In genomic region chr12:49000346-49000745, GRCh38 we compare ENCODE assay signal across 17 cellular contexts. TPM values are rescaled to one million over a fixed set of nuclear protein-coding genes. Genes with fewer than 3 reads are reported as not detected.
A peak's percentile ranks its signal among the peaks of the same experiment; 100 is the strongest.
DNase-seq lines count a peak whose midpoint lies in the region; ATAC-seq, FAIRE-seq and TF ChIP-seq lines count a peak whose summit lies in the region.
"Had no signal": no experiment of that assay in that cellular context is flagged by ENCODE, and none has a peak within 500 bp of the region (broad histone marks: within the 10 kb centered on the region; RNA-seq: fewer than 3 reads in every experiment).

No MANE protein-coding gene starts in this region.

- FAIRE-seq in astrocyte (lab: Jason Lieb, UNC) = no peak
- FAIRE-seq in pancreas (lab: Jason Lieb, UNC) = no peak
- FAIRE-seq: D721Med, small intestine had no signal

- H3K4me3 ChIP-seq in Caco-2 (ENCODE audit: low read depth, low read length) (no peak overlapping the region; the same call in none of the 2 replicates), HFF-Myc (replicated peaks; ENCODE audit: low read depth, low read length) (peak overlapping the region; percentile 56), astrocyte (ENCODE audit: insufficient read depth, low read depth, low read length) (no peak overlapping the region), pancreas (no peak overlapping the region)
- H3K4me3 ChIP-seq: body of pancreas had no signal

- CTCF ChIA-PET in Caco-2 (lab: Charles Lee) = interaction anchor here (0.8 to 4.3 kb wide), 5 partner anchors 12 to 1230 kb away, joined by 3 to 55 read pairs (median 4); no protein-coding TSS in a partner anchor
- CTCF ChIA-PET in activated CD8-positive, alpha-beta T cell treated with anti-CD3 and anti-CD28 coated beads, Interleukin-2, amount 10 ng/mL, durations not matched to agents 7 days and 5 days (lab: Charles Lee) = interaction anchor here (0.9 to 6.6 kb wide), 15 partner anchors 12 to 147 kb away, joined by 3 to 106 read pairs (median 7); partner anchors contain the start of genes ARF3, PRKAG1 and WNT1

- H3K27ac Mint-ChIP-seq in Caco-2 (ENCODE audit: unreplicated experiment) (no peak overlapping the region), astrocyte (ENCODE audit: unreplicated experiment) (no peak overlapping the region)
- H3K27ac Mint-ChIP-seq in activated CD8-positive, alpha-beta T cell treated with anti-CD3 and anti-CD28 coated beads, Interleukin-2, amount 10 ng/mL, durations not matched to agents 7 days and 5 days = no peak overlapping the region

- no peaks in the 10 kb centered on the region for H3K9me3 ChIP-seq in Caco-2
- H3K9me3 ChIP-seq in astrocyte (ENCODE audit: insufficient read depth, low read depth, low read length) = no peaks in the 10 kb centered on the region
- H3K9me3 ChIP-seq in pancreas = no peaks in the 10 kb centered on the region
- H3K9me3 ChIP-seq: body of pancreas, SJSA1 had no signal

- no peaks in the 10 kb centered on the region for H3K27me3 Mint-ChIP-seq in Caco-2 (ENCODE audit: insufficient read depth, unreplicated experiment)
- peaks cover 26% of the 10 kb centered on the region for H3K27me3 Mint-ChIP-seq in astrocyte (ENCODE audit: low read depth, unreplicated experiment)
- H3K27me3 Mint-ChIP-seq in activated CD8-positive, alpha-beta T cell treated with anti-CD3 and anti-CD28 coated beads, Interleukin-2, amount 10 ng/mL, durations not matched to agents 7 days and 5 days (ENCODE audit: low read depth) = peaks cover 30% of the 10 kb centered on the region

- 89 to 97% methylated on average over 2 of the region's 2 CpGs for WGBS in pancreas, 2 donors

- DNase-seq in Caco-2 (no peak), HFF-Myc (ENCODE audit: extremely low read depth, low read depth) (no peak), astrocyte (ENCODE audit: low read depth) (no peak), occipital lobe (lab: John Stamatoyannopoulos, UW) (peak; percentile 67), pancreas (no peak), SKM-1 treated with dmso at 0.1 percent for 144 hours (lab: John Stamatoyannopoulos, UW; ENCODE audit: unreplicated experiment) (no peak), SKM-1 (lab: John Stamatoyannopoulos, UW; ENCODE audit: unreplicated experiment) (no peak)
- DNase-seq in activated CD8-positive, alpha-beta T cell treated with anti-CD3 and anti-CD28 coated beads, Interleukin-2, amount 10 ng/mL, durations not matched to agents 7 days and 5 days = no peak
- DNase-seq: activated CD4-positive, CD25-positive, alpha-beta regulatory T cell treated with anti-CD3 and anti-CD28 coated beads, Interleukin-2, amount 50 U/mL, for 72 hours; effector memory CD8-positive, alpha-beta T cell; kidney glomerular epithelial cell; NCI-H1092; small intestine had no signal

- H3K4me1 Mint-ChIP-seq in Caco-2 (ENCODE audit: low read depth, unreplicated experiment) = peaks cover 22% of the 10 kb centered on the region
- H3K4me1 Mint-ChIP-seq in astrocyte (ENCODE audit: low read depth, unreplicated experiment) = peaks cover 8% of the 10 kb centered on the region
- H3K4me1 Mint-ChIP-seq in activated CD8-positive, alpha-beta T cell treated with anti-CD3 and anti-CD28 coated beads, Interleukin-2, amount 10 ng/mL, durations not matched to agents 7 days and 5 days (ENCODE audit: low read depth) = peaks cover 35% of the 10 kb centered on the region

- no peaks in the 10 kb centered on the region for H3K79me2 ChIP-seq in astrocyte (ENCODE audit: insufficient read depth, low read length)

- TF ChIP-seq CTCF in Caco-2 (IDR thresholded peaks at IDR 0.05; ENCODE audit: insufficient read depth in 1 of 2, low read depth in 1 of 2, low read length in 1 of 2, severe bottlenecking in 1 of 2, unreplicated experiment in 1 of 2) = no peak
- no peak for TF ChIP-seq CTCF in HFF-Myc (IDR thresholded peaks at IDR 0.05; ENCODE audit: low read depth, low read length, missing control alignments)
- no peak for TF ChIP-seq CTCF in astrocyte (IDR thresholded peaks at IDR 0.05; ENCODE audit: insufficient read depth, low read depth, low read length)
- no peak for TF ChIP-seq CTCF in pancreas (IDR thresholded peaks at IDR 0.05)

- H3K27ac ChIP-seq in astrocyte (ENCODE audit: low read depth, low read length) = no peak overlapping the region
- H3K27ac ChIP-seq in pancreas = no peak overlapping the region
- H3K27ac ChIP-seq: body of pancreas, SJSA1 had no signal

- peaks cover 28% of the 10 kb centered on the region for H3K36me3 Mint-ChIP-seq in Caco-2 (ENCODE audit: insufficient read depth, unreplicated experiment)
- peaks cover 22% of the 10 kb centered on the region for H3K36me3 Mint-ChIP-seq in astrocyte (ENCODE audit: low read depth, unreplicated experiment)
- peaks cover 40% of the 10 kb centered on the region for H3K36me3 Mint-ChIP-seq in activated CD8-positive, alpha-beta T cell treated with anti-CD3 and anti-CD28 coated beads, Interleukin-2, amount 10 ng/mL, durations not matched to agents 7 days and 5 days (ENCODE audit: low read depth)

- no peaks in the 10 kb centered on the region for H3K9me3 Mint-ChIP-seq in Caco-2 (ENCODE audit: unreplicated experiment)
- peaks cover 1% of the 10 kb centered on the region for H3K9me3 Mint-ChIP-seq in astrocyte (ENCODE audit: unreplicated experiment)
- H3K9me3 Mint-ChIP-seq in activated CD8-positive, alpha-beta T cell treated with anti-CD3 and anti-CD28 coated beads, Interleukin-2, amount 10 ng/mL, durations not matched to agents 7 days and 5 days (ENCODE audit: insufficient read depth) = no peaks in the 10 kb centered on the region
- H3K9me3 Mint-ChIP-seq: activated T-cell treated with anti-CD3 and anti-CD28 coated beads, Interleukin-2, amount 50 U/mL, for 4 hours; effector memory CD8-positive, alpha-beta T cell had no signal

- H2AFZ ChIP-seq in astrocyte (ENCODE audit: low read depth, low read length) = no peak overlapping the region

- intact Hi-C loops in Caco-2 (cut with micrococcal nuclease; ENCODE audit: unreplicated experiment) (no loop called here), pancreas (cut with DNase I) (no loop called here)

- H3K9ac ChIP-seq in astrocyte (ENCODE audit: low read length) = peak overlapping the region; percentile 40

- no TSS peak for BruUV-seq in Caco-2 (replicated peaks; lab: Mats Ljungman, UMichigan)

- peaks cover 32% of the 10 kb centered on the region for H4K20me1 ChIP-seq in astrocyte (ENCODE audit: insufficient read depth, low read length)

- H3K36me3 ChIP-seq in Caco-2 (ENCODE audit: control insufficient read depth, insufficient read depth, low read length) (no peaks in the 10 kb centered on the region; the same call in 1 of the 2 replicates), astrocyte (ENCODE audit: insufficient read depth, low read length) (peaks cover 31% of the 10 kb centered on the region), pancreas (peaks cover 4 to 27% (median 6%) of the 10 kb centered on the region in 3 donors)

- H3K4me1 ChIP-seq in Caco-2 (peaks cover 15% of the 10 kb centered on the region), astrocyte (ENCODE audit: insufficient read depth, low read length) (peaks cover 39% of the 10 kb centered on the region), pancreas (peaks cover 8 to 12% (median 9%) of the 10 kb centered on the region in 3 donors)

- H3K4me2 ChIP-seq in astrocyte (ENCODE audit: low read length) = peak overlapping the region; percentile 91

- POLR2A ChIA-PET in Caco-2 (lab: Charles Lee) = no interaction called here
- POLR2A ChIA-PET in activated CD8-positive, alpha-beta T cell treated with anti-CD3 and anti-CD28 coated beads, Interleukin-2, amount 10 ng/mL, durations not matched to agents 7 days and 5 days (lab: Charles Lee) = interaction anchor here (0.8 to 2.1 kb wide), 4 partner anchors 18 to 75 kb away, joined by 3 to 6 read pairs (median 4); partner anchors contain the start of genes ARF3, FKBP11 and PRKAG1

- H3K27me3 ChIP-seq in Caco-2 (replicated peaks; ENCODE audit: control insufficient read depth, insufficient read depth, low read length) = no peaks in the 10 kb centered on the region
- H3K27me3 ChIP-seq in astrocyte (ENCODE audit: insufficient read depth, low read length) = peaks cover 15% of the 10 kb centered on the region
- H3K27me3 ChIP-seq in pancreas = no peaks in the 10 kb centered on the region
- H3K27me3 ChIP-seq: body of pancreas, SJSA1 had no signal

- H3K4me3 Mint-ChIP-seq in Caco-2 (ENCODE audit: unreplicated experiment) (peak overlapping the region; percentile 91), astrocyte (ENCODE audit: unreplicated experiment) (no peak overlapping the region)
- no peak overlapping the region for H3K4me3 Mint-ChIP-seq in activated CD8-positive, alpha-beta T cell treated with anti-CD3 and anti-CD28 coated beads, Interleukin-2, amount 10 ng/mL, durations not matched to agents 7 days and 5 days

- ATAC-seq in pancreas = no peak
- ATAC-seq in activated CD8-positive, alpha-beta T cell treated with anti-CD3 and anti-CD28 coated beads, Interleukin-2, amount 10 ng/mL, durations not matched to agents 7 days and 5 days = no peak
- ATAC-seq: body of pancreas had no signal

RNA-seq across cellular contexts. Expression of gene DDN, which starts 1.2 kb away (rescaled TPM):
- 1.7 and 1.9 TPM in 2 replicates for total RNA-seq in Caco-2 (2022)
- total RNA-seq in astrocyte = 0.50 and 0.55 TPM in 2 replicates
- 9.2 TPM for total RNA-seq in occipital lobe
- under 1 TPM in 3 of 6 donors, not detected in 3; 0.03 to 0.09 (median 0.06) TPM for total RNA-seq in pancreas
- under 1 TPM; 0.04 to 0.12 TPM for polyA plus RNA-seq in pancreas
- total RNA-seq in activated CD8-positive, alpha-beta T cell treated with anti-CD3 and anti-CD28 coated beads, Interleukin-2, amount 10 ng/mL, durations not matched to agents 7 days and 5 days = under 1 TPM; 0.39 to 0.42 TPM

RNA-seq across cellular contexts. Expression of gene PRKAG1, which starts 18.2 kb away (rescaled TPM):
- 60.3 and 61.4 TPM in 2 replicates for total RNA-seq in Caco-2 (2022)
- 47.1 and 49.6 TPM in 2 replicates for total RNA-seq in astrocyte
- 27.9 TPM for total RNA-seq in occipital lobe
- 10 to 100 TPM; 18.2 to 29.8 (median 24.1) TPM for total RNA-seq in pancreas
- 10 to 100 TPM; 27.7 to 33.4 TPM for polyA plus RNA-seq in pancreas
- total RNA-seq in activated CD8-positive, alpha-beta T cell treated with anti-CD3 and anti-CD28 coated beads, Interleukin-2, amount 10 ng/mL, durations not matched to agents 7 days and 5 days = 10 to 100 TPM; 57.5 to 59.8 TPM

RNA-seq across cellular contexts. Expression of gene WNT1, which starts 22.2 kb away (rescaled TPM):
- total RNA-seq in Caco-2 (2022) (0.63 TPM in 1 of 2 replicates, not detected in the other), astrocyte (not detected in 2 replicates), occipital lobe (not detected), pancreas (not detected)
- polyA plus RNA-seq in pancreas = not detected
- total RNA-seq in activated CD8-positive, alpha-beta T cell treated with anti-CD3 and anti-CD28 coated beads, Interleukin-2, amount 10 ng/mL, durations not matched to agents 7 days and 5 days = 1 to 10 TPM in 1 of 2 experiments, under 1 TPM in 1; 0.81 to 1.1 TPM
- total RNA-seq: activated T-cell treated with anti-CD3 and anti-CD28 coated beads, Interleukin-2, amount 50 U/mL, for 4 hours; body of pancreas; SJSA1 had no signal
- polyA plus RNA-seq: small intestine had no signal

RNA-seq across cellular contexts. Expression of gene WNT10B, which starts 28.8 kb away (rescaled TPM):
- total RNA-seq in Caco-2 (2022) (4.2 and 4.4 TPM in 2 replicates), astrocyte (0.79 and 1.1 TPM in 2 replicates), occipital lobe (6.2 TPM), pancreas (under 1 TPM in 5 of 6 donors, not detected in 1; 0.08 to 0.31 (median 0.12) TPM)
- polyA plus RNA-seq in pancreas = under 1 TPM; 0.34 to 0.59 TPM
- 1 to 10 TPM; 2.4 to 3.2 TPM for total RNA-seq in activated CD8-positive, alpha-beta T cell treated with anti-CD3 and anti-CD28 coated beads, Interleukin-2, amount 10 ng/mL, durations not matched to agents 7 days and 5 days

RNA-seq across cellular contexts. Expression of gene ARF3, which starts 43.1 kb away (rescaled TPM):
- total RNA-seq in Caco-2 (2022) (249 and 257 TPM in 2 replicates), astrocyte (209 and 229 TPM in 2 replicates), occipital lobe (67.5 TPM), pancreas (10 to 100 TPM; 45.1 to 96.0 (median 61.7) TPM)
- 10 to 100 TPM; 29.5 to 42.1 TPM for polyA plus RNA-seq in pancreas
- total RNA-seq in activated CD8-positive, alpha-beta T cell treated with anti-CD3 and anti-CD28 coated beads, Interleukin-2, amount 10 ng/mL, durations not matched to agents 7 days and 5 days = 100 to 1,000 TPM; 104 to 108 TPM
